Comparison of ENCODE assay signal across 16 cellular contexts in genomic region chr16:84898447-84898846, GRCh38.
DNase-seq lines count a peak whose midpoint lies in the region; ATAC-seq and TF ChIP-seq lines count a peak whose summit lies in the region.
"Had no signal": no experiment of that assay in that cellular context is flagged by ENCODE, and none has a peak within 500 bp of the region (broad histone marks: within the 10 kb centered on the region; RNA-seq: fewer than 3 reads in every experiment).

No MANE protein-coding gene starts in this region.

- peaks cover 2% of the 10 kb centered on the region for H3K27me3 Mint-ChIP-seq in activated CD4-positive, alpha-beta T cell treated with anti-CD3 and anti-CD28 coated beads for 36 hours
- peaks cover 22% of the 10 kb centered on the region for H3K27me3 Mint-ChIP-seq in stimulated activated naive CD8-positive, alpha-beta T cell treated with anti-CD3 and anti-CD28 coated beads, Interleukin-15, amount 100 ng/mL, for 72 hours

- peaks cover 0 to 96% of the 10 kb centered on the region in 2 donors for H3K36me3 ChIP-seq in gastroesophageal sphincter
- H3K36me3 ChIP-seq: thyroid gland had no signal

- no peaks in the 10 kb centered on the region for H3K4me1 ChIP-seq in gastroesophageal sphincter
- H3K4me1 ChIP-seq: thyroid gland had no signal

- CTCF ChIA-PET in activated CD4-positive, alpha-beta T cell treated with anti-CD3 and anti-CD28 coated beads for 36 hours (lab: Charles Lee) = interaction anchor here (2.0 kb wide), 1 partner anchor 17 kb away, joined by 5 read pairs; no protein-coding TSS in a partner anchor

- peak overlapping the region in 2 of 4 donors; percentile 4 to 46 for H3K27ac ChIP-seq in gastroesophageal sphincter
- H3K27ac ChIP-seq: thyroid gland had no signal

- peak; percentile 58 for ATAC-seq in activated CD4-positive, alpha-beta T cell treated with anti-CD3 and anti-CD28 coated beads for 36 hours
- peak; percentile 26 for ATAC-seq in gastroesophageal sphincter
- ATAC-seq in stimulated activated naive CD8-positive, alpha-beta T cell treated with anti-CD3 and anti-CD28 coated beads, Interleukin-15, amount 100 ng/mL, for 72 hours = peak; percentile 46
- no peak for ATAC-seq in HG02870 (IDR thresholded peaks at IDR 0.05; ENCODE audit: unreplicated experiment)
- ATAC-seq: SK-N-SH treated with all-trans-retinoic acid at 6 μM for 48 hours had no signal

- H3K4me3 ChIP-seq in gastroesophageal sphincter = no peak overlapping the region
- H3K4me3 ChIP-seq: thyroid gland had no signal

- no peaks in the 10 kb centered on the region for H3K9me3 ChIP-seq in gastroesophageal sphincter
- H3K9me3 ChIP-seq: thyroid gland had no signal

- no peak overlapping the region for H3K27ac Mint-ChIP-seq in activated CD4-positive, alpha-beta T cell treated with anti-CD3 and anti-CD28 coated beads for 36 hours
- H3K27ac Mint-ChIP-seq in stimulated activated naive CD8-positive, alpha-beta T cell treated with anti-CD3 and anti-CD28 coated beads, Interleukin-15, amount 100 ng/mL, for 72 hours = no peak overlapping the region
- H3K27ac Mint-ChIP-seq: nephron had no signal

- peaks cover 4% of the 10 kb centered on the region for H3K4me1 Mint-ChIP-seq in activated CD4-positive, alpha-beta T cell treated with anti-CD3 and anti-CD28 coated beads for 36 hours
- peaks cover 9% of the 10 kb centered on the region for H3K4me1 Mint-ChIP-seq in stimulated activated naive CD8-positive, alpha-beta T cell treated with anti-CD3 and anti-CD28 coated beads, Interleukin-15, amount 100 ng/mL, for 72 hours
- H3K4me1 Mint-ChIP-seq: nephron had no signal

- DNase-seq in activated CD4-positive, alpha-beta T cell treated with anti-CD3 and anti-CD28 coated beads for 36 hours = peak; percentile 21
- DNase-seq in activated CD4-positive, alpha-beta T cell treated with anti-CD3 and anti-CD28 coated beads, Interleukin-2, amount 50 U/mL, for 4 hours = no peak
- peak; percentile 56 for DNase-seq in RKO (ENCODE audit: low spot score)
- no peak for DNase-seq in stimulated activated naive CD8-positive, alpha-beta T cell treated with anti-CD3 and anti-CD28 coated beads, Interleukin-15, amount 100 ng/mL, for 72 hours
- DNase-seq in NCI-H1105 treated with DMSO at 0.1 percent for 48 hours (lab: John Stamatoyannopoulos, UW) = no peak
- DNase-seq in EL = no peak
- DNase-seq: activated gamma-delta T cell treated with Interleukin-2 at 50 U/mL for 16 hours, cerebellar nuclear complex, COR-L47, NCI-H1436 treated with DMSO at 0.1 percent for 48 hours, NCI-H526 treated with DMSO at 0.1 percent for 48 hours, thyroid gland had no signal

- no peak overlapping the region for H3K4me3 Mint-ChIP-seq in activated CD4-positive, alpha-beta T cell treated with anti-CD3 and anti-CD28 coated beads for 36 hours
- no peak overlapping the region for H3K4me3 Mint-ChIP-seq in stimulated activated naive CD8-positive, alpha-beta T cell treated with anti-CD3 and anti-CD28 coated beads, Interleukin-15, amount 100 ng/mL, for 72 hours
- H3K4me3 Mint-ChIP-seq: nephron had no signal

- no peaks in the 10 kb centered on the region for H3K27me3 ChIP-seq in gastroesophageal sphincter
- H3K27me3 ChIP-seq: thyroid gland had no signal

- TF ChIP-seq POLR2A in gastroesophageal sphincter (IDR thresholded peaks at IDR 0.05) = no peak

- no peaks in the 10 kb centered on the region for H3K9me3 Mint-ChIP-seq in activated CD4-positive, alpha-beta T cell treated with anti-CD3 and anti-CD28 coated beads for 36 hours (ENCODE audit: low read depth)
- no peaks in the 10 kb centered on the region for H3K9me3 Mint-ChIP-seq in stimulated activated naive CD8-positive, alpha-beta T cell treated with anti-CD3 and anti-CD28 coated beads, Interleukin-15, amount 100 ng/mL, for 72 hours

- intact Hi-C loops in activated CD4-positive, alpha-beta T cell treated with anti-CD3 and anti-CD28 coated beads for 36 hours (cut with DNase I, micrococcal nuclease) = no loop called here

- 69% methylated on average over 2 of the region's 2 CpGs; no CpG with 5 or more reads in 1 of the 2 donors for WGBS in gastroesophageal sphincter (ENCODE audit: low coverage in 1 of 2), 2 donors

- POLR2A ChIA-PET in activated CD4-positive, alpha-beta T cell treated with anti-CD3 and anti-CD28 coated beads for 36 hours (lab: Charles Lee) = no interaction called here

- no peaks in the 10 kb centered on the region for H3K36me3 Mint-ChIP-seq in activated CD4-positive, alpha-beta T cell treated with anti-CD3 and anti-CD28 coated beads for 36 hours (ENCODE audit: low read depth)

- no peak for TF ChIP-seq CTCF in gastroesophageal sphincter (IDR thresholded peaks at IDR 0.05)

- no peak for TF ChIP-seq EP300 in gastroesophageal sphincter (IDR thresholded peaks at IDR 0.05)

Comparison
In these comparisons a context has a peak if more than half of its experiments do, and no peak if none do; other contexts are left out.
1. DNase-seq: peak in activated CD4-positive, alpha-beta T cell treated with anti-CD3 and anti-CD28 coated beads for 36 hours (single experiment) and RKO (single experiment); none in activated CD4-positive, alpha-beta T cell treated with anti-CD3 and anti-CD28 coated beads, Interleukin-2, amount 50 U/mL, for 4 hours (0 of 2), stimulated activated naive CD8-positive, alpha-beta T cell treated with anti-CD3 and anti-CD28 coated beads, Interleukin-15, amount 100 ng/mL, for 72 hours (0 of 2), NCI-H1105 treated with DMSO at 0.1 percent for 48 hours (single experiment) and EL (single experiment).